Comparison of ENCODE assay signal across 33 cellular contexts in the genomic region with DNA sequence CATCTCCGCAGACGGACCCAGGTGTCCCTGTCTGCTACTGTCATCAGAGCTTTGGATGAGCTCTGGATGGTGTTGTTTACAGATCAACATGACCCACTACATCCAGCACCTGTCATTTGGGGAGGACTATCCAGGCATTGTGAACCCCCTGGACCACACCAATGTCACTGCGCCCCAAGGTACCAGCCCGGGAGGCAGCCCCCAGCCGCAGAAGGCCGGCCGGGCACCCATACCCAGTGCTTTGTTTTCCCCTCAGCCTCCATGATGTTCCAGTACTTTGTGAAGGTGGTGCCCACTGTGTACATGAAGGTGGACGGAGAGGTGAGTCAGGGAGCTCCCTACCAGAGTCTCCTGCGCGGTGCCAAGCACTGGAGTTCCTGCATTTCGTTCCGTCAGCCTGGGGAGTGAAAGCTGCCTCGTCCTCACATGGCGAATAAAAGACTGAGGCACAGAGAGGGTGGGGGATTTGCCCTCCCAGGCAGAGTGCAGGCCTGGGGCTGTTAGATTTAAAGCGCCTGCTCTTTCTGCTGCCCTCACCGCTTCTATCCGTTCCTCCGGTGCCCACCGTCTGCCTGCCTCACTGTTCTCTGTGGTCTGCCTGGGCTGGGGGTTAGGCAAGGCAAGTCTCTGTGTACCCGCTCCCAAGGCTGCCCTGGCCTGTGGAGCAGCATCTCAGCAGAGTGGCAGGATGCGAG. TPM values are rescaled to one million over a fixed set of nuclear protein-coding genes. Genes with fewer than 3 reads are reported as not detected.
"Had no signal": no experiment of that assay in that cellular context is flagged by ENCODE, and none has a peak within 500 bp of the region (broad histone marks: within the 10 kb centered on the region; RNA-seq: fewer than 3 reads in every experiment).

No MANE protein-coding gene starts in this region.

- H3K27ac Mint-ChIP-seq: activated CD4-positive, alpha-beta T cell treated with anti-CD3 and anti-CD28 coated beads, Interleukin-2, amount 10 ng/mL, durations not matched to agents 24 days and 14 days; activated CD8-positive, alpha-beta T cell treated with anti-CD3 and anti-CD28 coated beads, Interleukin-2, amount 10 ng/mL, durations not matched to agents 7 days and 5 days; activated naive CD4-positive, alpha-beta T cell treated with anti-CD3 and anti-CD28 coated beads, Interleukin-2, amount 10 ng/mL, durations not matched to agents 7 days and 5 days; activated naive CD8-positive, alpha-beta T cell treated with anti-CD3 and anti-CD28 coated beads for 36 hours; activated T-cell treated with anti-CD3 and anti-CD28 coated beads, Interleukin-2, amount 50 U/mL, for 24 hours; activated T-helper 2 cell treated with anti-CD3 and anti-CD28 coated beads, Interferon-gamma antibody, Interleukin-2, Interleukin-4, amounts not matched to agents 10 μg/mL and 5 μg/mL and 100 μg/mL, durations not matched to agents 14 hours and 24 hours and 36 hours had no signal

- DNase-seq: activated CD4-positive, alpha-beta T cell treated with anti-CD3 and anti-CD28 coated beads, Interleukin-2, amount 10 ng/mL, durations not matched to agents 24 days and 14 days; activated CD4-positive, alpha-beta T cell treated with anti-CD3 and anti-CD28 coated beads, Interleukin-2, amount 50 U/mL, for 4 hours; activated CD8-positive, alpha-beta T cell treated with anti-CD3 and anti-CD28 coated beads, Interleukin-2, amount 10 ng/mL, durations not matched to agents 7 days and 5 days; activated naive CD4-positive, alpha-beta T cell treated with anti-CD3 and anti-CD28 coated beads, Interleukin-2, amount 10 ng/mL, durations not matched to agents 7 days and 5 days; activated naive CD8-positive, alpha-beta T cell treated with anti-CD3 and anti-CD28 coated beads for 36 hours; activated T-cell treated with anti-CD3 and anti-CD28 coated beads, Interleukin-2, amount 50 U/mL, for 24 hours; body of pancreas; MM.1S; MV-4-11; NCI-H1092 treated with DMSO at 0.1 percent for 48 hours; NCI-H1417; NCI-H146; NCI-H187; NCI-H2029 treated with DMSO at 0.1 percent for 48 hours; NCI-H2107; NCI-H2171; NCI-H510A; NCI-H526; NCI-H748 treated with DMSO at 0.1 percent for 48 hours; NK-92 treated with Interleukin-12 subunit alpha and Interleukin-12 subunit beta, amount 100 ng/mL, for 24 hours; Peyer's patch; Right ventricle myocardium superior; RPMI8226; T1000 had no signal

- FAIRE-seq: astrocyte had no signal

- ATAC-seq: activated CD8-positive, alpha-beta T cell treated with anti-CD3 and anti-CD28 coated beads, Interleukin-2, amount 10 ng/mL, durations not matched to agents 7 days and 5 days; body of pancreas; PC-3 had no signal

- H3K9me3 Mint-ChIP-seq: activated CD4-positive, alpha-beta T cell treated with anti-CD3 and anti-CD28 coated beads, Interleukin-2, amount 10 ng/mL, durations not matched to agents 24 days and 14 days; activated naive CD4-positive, alpha-beta T cell treated with anti-CD3 and anti-CD28 coated beads, Interleukin-2, amount 10 ng/mL, durations not matched to agents 7 days and 5 days; activated naive CD8-positive, alpha-beta T cell treated with anti-CD3 and anti-CD28 coated beads for 36 hours; activated T-cell treated with anti-CD3 and anti-CD28 coated beads, Interleukin-2, amount 50 U/mL, for 24 hours; activated T-helper 2 cell treated with anti-CD3 and anti-CD28 coated beads, Interferon-gamma antibody, Interleukin-2, Interleukin-4, amounts not matched to agents 10 μg/mL and 5 μg/mL and 100 μg/mL, durations not matched to agents 14 hours and 24 hours and 36 hours had no signal

- H3K4me1 ChIP-seq: body of pancreas, breast epithelium, Peyer's patch had no signal

- H3K27me3 Mint-ChIP-seq: activated CD4-positive, alpha-beta T cell treated with anti-CD3 and anti-CD28 coated beads, Interleukin-2, amount 10 ng/mL, durations not matched to agents 24 days and 14 days; activated naive CD4-positive, alpha-beta T cell treated with anti-CD3 and anti-CD28 coated beads, Interleukin-2, amount 10 ng/mL, durations not matched to agents 7 days and 5 days; activated naive CD8-positive, alpha-beta T cell treated with anti-CD3 and anti-CD28 coated beads for 36 hours; activated T-cell treated with anti-CD3 and anti-CD28 coated beads, Interleukin-2, amount 50 U/mL, for 24 hours had no signal

- H3K9ac ChIP-seq: KMS-11 had no signal

- H3K36me3 Mint-ChIP-seq: activated naive CD8-positive, alpha-beta T cell treated with anti-CD3 and anti-CD28 coated beads for 36 hours had no signal

- H3K4me1 Mint-ChIP-seq: activated CD4-positive, alpha-beta T cell treated with anti-CD3 and anti-CD28 coated beads, Interleukin-2, amount 10 ng/mL, durations not matched to agents 24 days and 14 days; activated naive CD4-positive, alpha-beta T cell treated with anti-CD3 and anti-CD28 coated beads, Interleukin-2, amount 10 ng/mL, durations not matched to agents 7 days and 5 days; activated naive CD8-positive, alpha-beta T cell treated with anti-CD3 and anti-CD28 coated beads for 36 hours had no signal

- H3K9me3 ChIP-seq: body of pancreas, breast epithelium, Peyer's patch had no signal

- H3K4me3 ChIP-seq: body of pancreas, breast epithelium, Peyer's patch had no signal

- H3K4me3 Mint-ChIP-seq: activated CD4-positive, alpha-beta T cell treated with anti-CD3 and anti-CD28 coated beads, Interleukin-2, amount 10 ng/mL, durations not matched to agents 24 days and 14 days; activated CD8-positive, alpha-beta T cell treated with anti-CD3 and anti-CD28 coated beads, Interleukin-2, amount 10 ng/mL, durations not matched to agents 7 days and 5 days; activated naive CD4-positive, alpha-beta T cell treated with anti-CD3 and anti-CD28 coated beads, Interleukin-2, amount 10 ng/mL, durations not matched to agents 7 days and 5 days; activated naive CD8-positive, alpha-beta T cell treated with anti-CD3 and anti-CD28 coated beads for 36 hours; activated T-cell treated with anti-CD3 and anti-CD28 coated beads, Interleukin-2, amount 50 U/mL, for 24 hours had no signal

- H3K4me2 ChIP-seq: KMS-11 had no signal

- H3K27ac ChIP-seq: body of pancreas, breast epithelium, KMS-11, Peyer's patch had no signal

- H3K27me3 ChIP-seq: body of pancreas, breast epithelium, Peyer's patch had no signal

RNA-seq across cellular contexts. Expression of gene C20orf173, which starts 26.6 kb away (rescaled TPM):
- total RNA-seq: activated CD4-positive, alpha-beta T cell treated with anti-CD3 and anti-CD28 coated beads, Interleukin-2, amount 10 ng/mL, durations not matched to agents 24 days and 14 days; activated CD8-positive, alpha-beta T cell treated with anti-CD3 and anti-CD28 coated beads, Interleukin-2, amount 10 ng/mL, durations not matched to agents 7 days and 5 days; activated naive CD8-positive, alpha-beta T cell treated with anti-CD3 and anti-CD28 coated beads for 36 hours; activated T-helper 2 cell treated with anti-CD3 and anti-CD28 coated beads, Interferon-gamma antibody, Interleukin-2, Interleukin-4, amounts not matched to agents 10 μg/mL and 5 μg/mL and 100 μg/mL, durations not matched to agents 14 hours and 24 hours and 36 hours; astrocyte; body of pancreas; breast epithelium; cardiac septum; LHCN-M2; PC-3; Peyer's patch; Right ventricle myocardium superior; T-helper 1 cell treated with Interleukin-12 subunit alpha and Interleukin-12 subunit beta and Interleukin-4 antibody, amounts not matched to agents 30 ng/mL and 1 ng/mL, for 36 hours; T-helper 2 cell treated with Interferon-gamma antibody and Interleukin-4, amounts not matched to agents 100 ng/mL and 5 ng/mL, for 36 hours had no signal
